Comparison of ENCODE assay signal across 1 cellular context in the genomic region with DNA sequence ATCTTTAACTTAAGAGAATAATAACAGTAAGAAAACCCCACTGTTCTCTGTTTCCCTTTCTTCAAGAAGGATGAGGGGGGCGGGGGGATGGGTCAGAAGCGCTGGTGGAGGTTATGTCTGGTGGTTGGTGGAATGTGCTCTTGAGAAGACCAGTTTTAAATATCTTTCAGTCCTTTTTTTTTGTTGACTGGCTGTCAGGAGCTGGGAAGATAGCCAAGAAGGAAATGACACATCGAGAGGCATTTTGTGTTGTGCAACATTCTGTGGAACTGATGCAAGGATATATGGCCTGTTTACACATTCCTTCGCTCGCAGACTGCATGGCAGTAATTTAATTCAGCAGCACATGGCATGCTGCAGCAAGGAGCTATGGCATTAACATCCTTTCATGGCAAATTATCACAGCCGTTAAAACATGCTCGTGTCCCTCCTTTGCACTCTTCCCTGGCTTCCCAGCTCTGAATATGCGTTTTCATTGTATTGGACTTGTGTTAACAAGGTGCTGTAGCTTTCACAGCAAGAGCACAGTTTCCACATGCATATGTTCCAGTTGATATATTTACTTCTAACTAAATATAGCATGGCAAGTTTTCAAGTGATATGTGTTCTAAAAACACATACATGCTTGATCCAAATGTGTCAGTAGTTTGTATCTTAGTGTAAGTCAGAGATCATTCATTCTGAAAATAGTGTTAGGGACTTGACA.
TF ChIP-seq lines count a peak whose summit lies in the region.

No MANE protein-coding gene starts in this region.

TF ChIP-seq in HepG2, 621 proteins besides CTCF, POLR2A, EP300 and RAD21 (continued from another document and continues in another):
- TF ChIP-seq ZSCAN29 (CRISPR knock-in tag; conservative IDR thresholded peaks at IDR 0.05), result peak; percentile 86; the same call in 1 of the 2 replicates
- TF ChIP-seq, protein P1, sequence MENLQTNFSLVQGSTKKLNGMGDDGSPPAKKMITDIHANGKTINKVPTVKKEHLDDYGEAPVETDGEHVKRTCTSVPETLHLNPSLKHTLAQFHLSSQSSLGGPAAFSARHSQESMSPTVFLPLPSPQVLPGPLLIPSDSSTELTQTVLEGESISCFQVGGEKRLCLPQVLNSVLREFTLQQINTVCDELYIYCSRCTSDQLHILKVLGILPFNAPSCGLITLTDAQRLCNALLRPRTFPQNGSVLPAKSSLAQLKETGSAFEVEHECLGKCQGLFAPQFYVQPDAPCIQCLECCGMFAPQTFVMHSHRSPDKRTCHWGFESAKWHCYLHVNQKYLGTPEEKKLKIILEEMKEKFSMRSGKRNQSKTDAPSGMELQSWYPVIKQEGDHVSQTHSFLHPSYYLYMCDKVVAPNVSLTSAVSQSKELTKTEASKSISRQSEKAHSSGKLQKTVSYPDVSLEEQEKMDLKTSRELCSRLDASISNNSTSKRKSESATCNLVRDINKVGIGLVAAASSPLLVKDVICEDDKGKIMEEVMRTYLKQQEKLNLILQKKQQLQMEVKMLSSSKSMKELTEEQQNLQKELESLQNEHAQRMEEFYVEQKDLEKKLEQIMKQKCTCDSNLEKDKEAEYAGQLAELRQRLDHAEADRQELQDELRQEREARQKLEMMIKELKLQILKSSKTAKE (CRISPR knock-in tag; IDR thresholded peaks at IDR 0.05; ENCODE audit: borderline replicate concordance), result peak; percentile 76; the same call in 1 of the 2 replicates
- no peak for TF ChIP-seq ZFAT (CRISPR knock-in tag; conservative IDR thresholded peaks at IDR 0.05)
- TF ChIP-seq, protein P2, sequence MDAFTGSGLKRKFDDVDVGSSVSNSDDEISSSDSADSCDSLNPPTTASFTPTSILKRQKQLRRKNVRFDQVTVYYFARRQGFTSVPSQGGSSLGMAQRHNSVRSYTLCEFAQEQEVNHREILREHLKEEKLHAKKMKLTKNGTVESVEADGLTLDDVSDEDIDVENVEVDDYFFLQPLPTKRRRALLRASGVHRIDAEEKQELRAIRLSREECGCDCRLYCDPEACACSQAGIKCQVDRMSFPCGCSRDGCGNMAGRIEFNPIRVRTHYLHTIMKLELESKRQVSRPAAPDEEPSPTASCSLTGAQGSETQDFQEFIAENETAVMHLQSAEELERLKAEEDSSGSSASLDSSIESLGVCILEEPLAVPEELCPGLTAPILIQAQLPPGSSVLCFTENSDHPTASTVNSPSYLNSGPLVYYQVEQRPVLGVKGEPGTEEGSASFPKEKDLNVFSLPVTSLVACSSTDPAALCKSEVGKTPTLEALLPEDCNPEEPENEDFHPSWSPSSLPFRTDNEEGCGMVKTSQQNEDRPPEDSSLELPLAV (CRISPR knock-in tag; conservative IDR thresholded peaks at IDR 0.05; ENCODE audit: low read depth), result no peak
- TF ChIP-seq ZNF138 (CRISPR knock-in tag; IDR thresholded peaks at IDR 0.05; ENCODE audit: low read depth), result no peak
- TF ChIP-seq ZSCAN21 (CRISPR knock-in tag; IDR thresholded peaks at IDR 0.05; ENCODE audit: borderline replicate concordance), result 0 out of 2 replicates have a peak, but pooled peaks have one; percentile 48
- TF ChIP-seq ZNF143 (CRISPR knock-in tag; IDR thresholded peaks at IDR 0.05), result no peak; the same call in 1 of the 2 replicates
- TF ChIP-seq ZNF619 (CRISPR knock-in tag; IDR thresholded peaks at IDR 0.05), result no peak
- TF ChIP-seq TRIM24 (CRISPR knock-in tag; IDR thresholded peaks at IDR 0.05), result peak; percentile 98
- no peak for TF ChIP-seq SUZ12 (IDR thresholded peaks at IDR 0.05; ENCODE audit: low read depth, low read length)
- TF ChIP-seq, protein P3, sequence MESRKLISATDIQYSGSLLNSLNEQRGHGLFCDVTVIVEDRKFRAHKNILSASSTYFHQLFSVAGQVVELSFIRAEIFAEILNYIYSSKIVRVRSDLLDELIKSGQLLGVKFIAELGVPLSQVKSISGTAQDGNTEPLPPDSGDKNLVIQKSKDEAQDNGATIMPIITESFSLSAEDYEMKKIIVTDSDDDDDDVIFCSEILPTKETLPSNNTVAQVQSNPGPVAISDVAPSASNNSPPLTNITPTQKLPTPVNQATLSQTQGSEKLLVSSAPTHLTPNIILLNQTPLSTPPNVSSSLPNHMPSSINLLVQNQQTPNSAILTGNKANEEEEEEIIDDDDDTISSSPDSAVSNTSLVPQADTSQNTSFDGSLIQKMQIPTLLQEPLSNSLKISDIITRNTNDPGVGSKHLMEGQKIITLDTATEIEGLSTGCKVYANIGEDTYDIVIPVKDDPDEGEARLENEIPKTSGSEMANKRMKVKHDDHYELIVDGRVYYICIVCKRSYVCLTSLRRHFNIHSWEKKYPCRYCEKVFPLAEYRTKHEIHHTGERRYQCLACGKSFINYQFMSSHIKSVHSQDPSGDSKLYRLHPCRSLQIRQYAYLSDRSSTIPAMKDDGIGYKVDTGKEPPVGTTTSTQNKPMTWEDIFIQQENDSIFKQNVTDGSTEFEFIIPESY (CRISPR knock-in tag; IDR thresholded peaks at IDR 0.05), result peak; percentile 93
- TF ChIP-seq ZNF431 (CRISPR knock-in tag; IDR thresholded peaks at IDR 0.05; ENCODE audit: borderline replicate concordance, low read depth), result peak; percentile 81; the same call in 1 of the 2 replicates
- TF ChIP-seq, protein P4, sequence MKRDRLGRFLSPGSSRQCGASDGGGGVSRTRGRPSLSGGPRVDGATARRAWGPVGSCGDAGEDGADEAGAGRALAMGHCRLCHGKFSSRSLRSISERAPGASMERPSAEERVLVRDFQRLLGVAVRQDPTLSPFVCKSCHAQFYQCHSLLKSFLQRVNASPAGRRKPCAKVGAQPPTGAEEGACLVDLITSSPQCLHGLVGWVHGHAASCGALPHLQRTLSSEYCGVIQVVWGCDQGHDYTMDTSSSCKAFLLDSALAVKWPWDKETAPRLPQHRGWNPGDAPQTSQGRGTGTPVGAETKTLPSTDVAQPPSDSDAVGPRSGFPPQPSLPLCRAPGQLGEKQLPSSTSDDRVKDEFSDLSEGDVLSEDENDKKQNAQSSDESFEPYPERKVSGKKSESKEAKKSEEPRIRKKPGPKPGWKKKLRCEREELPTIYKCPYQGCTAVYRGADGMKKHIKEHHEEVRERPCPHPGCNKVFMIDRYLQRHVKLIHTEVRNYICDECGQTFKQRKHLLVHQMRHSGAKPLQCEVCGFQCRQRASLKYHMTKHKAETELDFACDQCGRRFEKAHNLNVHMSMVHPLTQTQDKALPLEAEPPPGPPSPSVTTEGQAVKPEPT (CRISPR knock-in tag; IDR thresholded peaks at IDR 0.05; ENCODE audit: low read depth), result 0 out of 2 replicates have a peak, but pooled peaks have one; percentile 45
- 0 out of 2 replicates have a peak, but pooled peaks have one; percentile 49 for TF ChIP-seq ZNF550 (CRISPR knock-in tag; IDR thresholded peaks at IDR 0.05; ENCODE audit: borderline replicate concordance)
- no peak for TF ChIP-seq HIVEP1 (CRISPR knock-in tag; IDR thresholded peaks at IDR 0.05)
- TF ChIP-seq, protein P5, sequence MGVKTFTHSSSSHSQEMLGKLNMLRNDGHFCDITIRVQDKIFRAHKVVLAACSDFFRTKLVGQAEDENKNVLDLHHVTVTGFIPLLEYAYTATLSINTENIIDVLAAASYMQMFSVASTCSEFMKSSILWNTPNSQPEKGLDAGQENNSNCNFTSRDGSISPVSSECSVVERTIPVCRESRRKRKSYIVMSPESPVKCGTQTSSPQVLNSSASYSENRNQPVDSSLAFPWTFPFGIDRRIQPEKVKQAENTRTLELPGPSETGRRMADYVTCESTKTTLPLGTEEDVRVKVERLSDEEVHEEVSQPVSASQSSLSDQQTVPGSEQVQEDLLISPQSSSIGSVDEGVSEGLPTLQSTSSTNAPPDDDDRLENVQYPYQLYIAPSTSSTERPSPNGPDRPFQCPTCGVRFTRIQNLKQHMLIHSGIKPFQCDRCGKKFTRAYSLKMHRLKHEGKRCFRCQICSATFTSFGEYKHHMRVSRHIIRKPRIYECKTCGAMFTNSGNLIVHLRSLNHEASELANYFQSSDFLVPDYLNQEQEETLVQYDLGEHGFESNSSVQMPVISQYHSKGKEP (CRISPR knock-in tag; IDR thresholded peaks at IDR 0.05), result no peak
- TF ChIP-seq, protein P6, sequence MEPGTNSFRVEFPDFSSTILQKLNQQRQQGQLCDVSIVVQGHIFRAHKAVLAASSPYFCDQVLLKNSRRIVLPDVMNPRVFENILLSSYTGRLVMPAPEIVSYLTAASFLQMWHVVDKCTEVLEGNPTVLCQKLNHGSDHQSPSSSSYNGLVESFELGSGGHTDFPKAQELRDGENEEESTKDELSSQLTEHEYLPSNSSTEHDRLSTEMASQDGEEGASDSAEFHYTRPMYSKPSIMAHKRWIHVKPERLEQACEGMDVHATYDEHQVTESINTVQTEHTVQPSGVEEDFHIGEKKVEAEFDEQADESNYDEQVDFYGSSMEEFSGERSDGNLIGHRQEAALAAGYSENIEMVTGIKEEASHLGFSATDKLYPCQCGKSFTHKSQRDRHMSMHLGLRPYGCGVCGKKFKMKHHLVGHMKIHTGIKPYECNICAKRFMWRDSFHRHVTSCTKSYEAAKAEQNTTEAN (CRISPR knock-in tag; conservative IDR thresholded peaks at IDR 0.05), result peak; percentile 82
- peak; percentile 99 for TF ChIP-seq ETV5 (CRISPR knock-in tag; IDR thresholded peaks at IDR 0.05; ENCODE audit: borderline replicate concordance)
- 0 out of 2 replicates have a peak, but pooled peaks have one; percentile 20 for TF ChIP-seq ZBTB21 (CRISPR knock-in tag; IDR thresholded peaks at IDR 0.05)
- TF ChIP-seq, protein P7, sequence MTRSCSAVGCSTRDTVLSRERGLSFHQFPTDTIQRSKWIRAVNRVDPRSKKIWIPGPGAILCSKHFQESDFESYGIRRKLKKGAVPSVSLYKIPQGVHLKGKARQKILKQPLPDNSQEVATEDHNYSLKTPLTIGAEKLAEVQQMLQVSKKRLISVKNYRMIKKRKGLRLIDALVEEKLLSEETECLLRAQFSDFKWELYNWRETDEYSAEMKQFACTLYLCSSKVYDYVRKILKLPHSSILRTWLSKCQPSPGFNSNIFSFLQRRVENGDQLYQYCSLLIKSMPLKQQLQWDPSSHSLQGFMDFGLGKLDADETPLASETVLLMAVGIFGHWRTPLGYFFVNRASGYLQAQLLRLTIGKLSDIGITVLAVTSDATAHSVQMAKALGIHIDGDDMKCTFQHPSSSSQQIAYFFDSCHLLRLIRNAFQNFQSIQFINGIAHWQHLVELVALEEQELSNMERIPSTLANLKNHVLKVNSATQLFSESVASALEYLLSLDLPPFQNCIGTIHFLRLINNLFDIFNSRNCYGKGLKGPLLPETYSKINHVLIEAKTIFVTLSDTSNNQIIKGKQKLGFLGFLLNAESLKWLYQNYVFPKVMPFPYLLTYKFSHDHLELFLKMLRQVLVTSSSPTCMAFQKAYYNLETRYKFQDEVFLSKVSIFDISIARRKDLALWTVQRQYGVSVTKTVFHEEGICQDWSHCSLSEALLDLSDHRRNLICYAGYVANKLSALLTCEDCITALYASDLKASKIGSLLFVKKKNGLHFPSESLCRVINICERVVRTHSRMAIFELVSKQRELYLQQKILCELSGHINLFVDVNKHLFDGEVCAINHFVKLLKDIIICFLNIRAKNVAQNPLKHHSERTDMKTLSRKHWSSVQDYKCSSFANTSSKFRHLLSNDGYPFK (CRISPR knock-in tag; IDR thresholded peaks at IDR 0.05; ENCODE audit: borderline replicate concordance), result no peak
- TF ChIP-seq MAFK (conservative IDR thresholded peaks at IDR 0.05 in 1 of 2, IDR thresholded peaks at IDR 0.05 in 1 of 2; ENCODE audit: low read length in 2 of 2), result no peak; a peak in 1 of 4 replicates
- no peak for TF ChIP-seq ZNF674 (CRISPR knock-in tag; IDR thresholded peaks at IDR 0.05; ENCODE audit: low read depth)
- TF ChIP-seq, protein P8, sequence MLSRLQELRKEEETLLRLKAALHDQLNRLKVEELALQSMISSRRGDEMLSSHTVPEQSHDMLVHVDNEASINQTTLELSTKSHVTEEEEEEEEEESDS (CRISPR knock-in tag; IDR thresholded peaks at IDR 0.05; ENCODE audit: borderline replicate concordance), result 0 out of 2 replicates have a peak, but pooled peaks have one; percentile 58
- TF ChIP-seq HMG20A (CRISPR knock-in tag; IDR thresholded peaks at IDR 0.05; ENCODE audit: borderline replicate concordance), result peak; percentile 99
- peak; percentile 47; the same call in 1 of the 2 replicates for TF ChIP-seq FOXA1 (IDR thresholded peaks at IDR 0.05)
- peak; percentile 100 for TF ChIP-seq FOXA1 (CRISPR knock-in tag; IDR thresholded peaks at IDR 0.05)
- no peak for TF ChIP-seq NFE2L1 (CRISPR knock-in tag; IDR thresholded peaks at IDR 0.05; ENCODE audit: borderline replicate concordance)
- peak; percentile 99 for TF ChIP-seq FOXK1 (CRISPR knock-in tag; IDR thresholded peaks at IDR 0.05; ENCODE audit: borderline replicate concordance, low read depth)
- TF ChIP-seq BRCA1 (CRISPR knock-in tag; IDR thresholded peaks at IDR 0.05), result 0 out of 2 replicates have a peak, but pooled peaks have one; percentile 47
- peak; percentile 95 for TF ChIP-seq SMYD3 (CRISPR knock-in tag; IDR thresholded peaks at IDR 0.05)
- TF ChIP-seq, protein P9, sequence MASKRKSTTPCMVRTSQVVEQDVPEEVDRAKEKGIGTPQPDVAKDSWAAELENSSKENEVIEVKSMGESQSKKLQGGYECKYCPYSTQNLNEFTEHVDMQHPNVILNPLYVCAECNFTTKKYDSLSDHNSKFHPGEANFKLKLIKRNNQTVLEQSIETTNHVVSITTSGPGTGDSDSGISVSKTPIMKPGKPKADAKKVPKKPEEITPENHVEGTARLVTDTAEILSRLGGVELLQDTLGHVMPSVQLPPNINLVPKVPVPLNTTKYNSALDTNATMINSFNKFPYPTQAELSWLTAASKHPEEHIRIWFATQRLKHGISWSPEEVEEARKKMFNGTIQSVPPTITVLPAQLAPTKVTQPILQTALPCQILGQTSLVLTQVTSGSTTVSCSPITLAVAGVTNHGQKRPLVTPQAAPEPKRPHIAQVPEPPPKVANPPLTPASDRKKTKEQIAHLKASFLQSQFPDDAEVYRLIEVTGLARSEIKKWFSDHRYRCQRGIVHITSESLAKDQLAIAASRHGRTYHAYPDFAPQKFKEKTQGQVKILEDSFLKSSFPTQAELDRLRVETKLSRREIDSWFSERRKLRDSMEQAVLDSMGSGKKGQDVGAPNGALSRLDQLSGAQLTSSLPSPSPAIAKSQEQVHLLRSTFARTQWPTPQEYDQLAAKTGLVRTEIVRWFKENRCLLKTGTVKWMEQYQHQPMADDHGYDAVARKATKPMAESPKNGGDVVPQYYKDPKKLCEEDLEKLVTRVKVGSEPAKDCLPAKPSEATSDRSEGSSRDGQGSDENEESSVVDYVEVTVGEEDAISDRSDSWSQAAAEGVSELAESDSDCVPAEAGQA (IDR thresholded peaks at IDR 0.05; ENCODE audit: low read depth), result peak; percentile 73; the same call in 1 of the 2 replicates
- TF ChIP-seq, protein P9 (CRISPR knock-in tag; IDR thresholded peaks at IDR 0.05; ENCODE audit: borderline replicate concordance), result no peak
- TF ChIP-seq TCF7 (IDR thresholded peaks at IDR 0.05; ENCODE audit: low read depth), result peak; percentile 69
- TF ChIP-seq DMAP1 (CRISPR knock-in tag; IDR thresholded peaks at IDR 0.05), result peak; percentile 93
- TF ChIP-seq CCDC6 (CRISPR knock-in tag; IDR thresholded peaks at IDR 0.05), result peak; percentile 94
